ENCODE assay signal across 17 cellular contexts in the genomic region with DNA sequence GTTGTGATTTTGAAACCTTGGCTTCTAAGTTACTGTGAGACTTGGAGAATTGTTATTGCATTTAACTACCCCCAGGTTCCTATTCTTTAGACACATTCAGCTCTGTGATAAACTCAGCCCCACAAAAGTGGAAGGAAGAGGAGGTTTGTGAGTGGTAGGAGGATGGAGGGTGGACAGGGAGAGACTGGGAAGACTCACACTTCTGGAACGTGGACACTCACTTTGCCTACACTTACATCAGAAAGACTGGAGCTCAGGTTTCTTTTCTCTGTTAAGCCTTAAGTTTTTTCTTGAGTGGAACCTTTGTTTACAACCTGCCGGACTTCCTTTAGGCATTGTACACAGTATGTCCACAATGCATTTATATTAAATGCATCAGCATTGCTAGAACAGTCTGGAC.
DNase-seq lines count a peak whose midpoint lies in the region; ATAC-seq and TF ChIP-seq lines count a peak whose summit lies in the region.
"Had no signal": no experiment of that assay in that cellular context is flagged by ENCODE, and none has a peak within 500 bp of the region (broad histone marks: within the 10 kb centered on the region; RNA-seq: fewer than 3 reads in every experiment).

No MANE protein-coding gene starts in this region.

- H3K4me3 ChIP-seq in AG04450 (ENCODE audit: low read depth, low read length): no peak overlapping the region; the same call in 1 of the 2 replicates
- no peak overlapping the region for H3K4me3 ChIP-seq in breast epithelium
- H3K4me3 ChIP-seq in effector memory CD4-positive, alpha-beta T cell (ENCODE audit: insufficient read depth, low read depth, low read length, poor library complexity, severe bottlenecking): no peak overlapping the region
- H3K4me3 ChIP-seq: cardiac muscle cell, psoas muscle had no signal

- CTCF ChIA-PET in AG04450 (lab: Charles Lee): interaction anchor here (1.0 to 1.5 kb wide), 4 partner anchors 11 to 173 kb away, joined by 4 to 9 read pairs (median 4); no protein-coding TSS in a partner anchor
- CTCF ChIA-PET in activated naive CD4-positive, alpha-beta T cell treated with anti-CD3 and anti-CD28 coated beads for 36 hours (lab: Charles Lee): interaction anchor here (0.9 to 5.8 kb wide), 2 partner anchors 9 to 11 kb away, joined by 3 to 32 read pairs; no protein-coding TSS in a partner anchor

- intact Hi-C loops in breast epithelium (cut with DNase I; ENCODE audit: low total_unique reads): no loop called here
- intact Hi-C loops in activated naive CD4-positive, alpha-beta T cell treated with anti-CD3 and anti-CD28 coated beads for 36 hours (cut with micrococcal nuclease): no loop called here

- H3K4me1 ChIP-seq in breast epithelium: no peaks in the 10 kb centered on the region
- H3K4me1 ChIP-seq in effector memory CD4-positive, alpha-beta T cell (ENCODE audit: control insufficient read depth, insufficient read depth, low read length, poor library complexity, severe bottlenecking): no peaks in the 10 kb centered on the region
- H3K4me1 ChIP-seq: psoas muscle had no signal

- H3K36me3 ChIP-seq in breast epithelium: no peaks in the 10 kb centered on the region
- H3K36me3 ChIP-seq in effector memory CD4-positive, alpha-beta T cell (ENCODE audit: control insufficient read depth, insufficient read depth, low read length): no peaks in the 10 kb centered on the region
- H3K36me3 ChIP-seq: cardiac muscle cell had no signal

- DNase-seq in AG04450 (ENCODE audit: low read depth, low spot score): peak; percentile 72
- DNase-seq in HT1080 (ENCODE audit: low read depth): peak; percentile 48
- no peak for DNase-seq in breast epithelium (ENCODE audit: low spot score in 2 of 2)
- DNase-seq in islet precursor cell: peak; percentile 60
- DNase-seq in effector memory CD4-positive, alpha-beta T cell: no peak
- DNase-seq in activated naive CD4-positive, alpha-beta T cell treated with anti-CD3 and anti-CD28 coated beads for 36 hours: no peak
- DNase-seq in effector CD8-positive, alpha-beta T cell (lab: John Stamatoyannopoulos, UW): no peak
- DNase-seq: activated effector memory CD4-positive, alpha-beta T cell treated with Interleukin-2 at 50 U/mL for 16 hours; NCI-H1048; NCI-H345; PC-3; psoas muscle; stimulated activated CD4-positive, alpha-beta T cell treated with anti-CD3 and anti-CD28 coated beads, Interleukin-1b, Interleukin-23, amount 100 ng/mL, for 48 hours had no signal

- H3K4me3 Mint-ChIP-seq in activated naive CD4-positive, alpha-beta T cell treated with anti-CD3 and anti-CD28 coated beads for 36 hours: no peak overlapping the region
- H3K4me3 Mint-ChIP-seq: T-helper 2 cell treated with Interferon-gamma antibody and Interleukin-4, amounts not matched to agents 5 μg/mL and 100 μg/mL, for 36 hours; type B pancreatic cell had no signal

- no peak overlapping the region for H3K27ac Mint-ChIP-seq in activated naive CD4-positive, alpha-beta T cell treated with anti-CD3 and anti-CD28 coated beads for 36 hours
- H3K27ac Mint-ChIP-seq: T-helper 2 cell treated with Interferon-gamma antibody and Interleukin-4, amounts not matched to agents 5 μg/mL and 100 μg/mL, for 36 hours; type B pancreatic cell had no signal

- H3K36me3 Mint-ChIP-seq in activated naive CD4-positive, alpha-beta T cell treated with anti-CD3 and anti-CD28 coated beads for 36 hours (ENCODE audit: low read depth): no peaks in the 10 kb centered on the region
- H3K36me3 Mint-ChIP-seq: type B pancreatic cell had no signal

- no peaks in the 10 kb centered on the region for H3K9me3 Mint-ChIP-seq in activated naive CD4-positive, alpha-beta T cell treated with anti-CD3 and anti-CD28 coated beads for 36 hours
- H3K9me3 Mint-ChIP-seq: T-helper 2 cell treated with Interferon-gamma antibody and Interleukin-4, amounts not matched to agents 5 μg/mL and 100 μg/mL, for 36 hours; type B pancreatic cell had no signal

- H3K27me3 ChIP-seq in AG04450 (ENCODE audit: control insufficient read depth, insufficient read depth, low read length) (no peaks in the 10 kb centered on the region), breast epithelium (no peaks in the 10 kb centered on the region)
- H3K27me3 ChIP-seq in effector memory CD4-positive, alpha-beta T cell (replicated peaks; ENCODE audit: control insufficient read depth, insufficient read depth, low read length, poor library complexity, severe bottlenecking): no peaks in the 10 kb centered on the region
- H3K27me3 ChIP-seq: cardiac muscle cell had no signal

- H3K4me1 Mint-ChIP-seq in activated naive CD4-positive, alpha-beta T cell treated with anti-CD3 and anti-CD28 coated beads for 36 hours (ENCODE audit: low read depth): peaks cover 4% of the 10 kb centered on the region

- POLR2A ChIA-PET in AG04450 (lab: Yijun Ruan, JAX): no interaction called here

- no peak for ATAC-seq in GM21390 (IDR thresholded peaks at IDR 0.05; ENCODE audit: unreplicated experiment)
- ATAC-seq: PC-3, psoas muscle had no signal

- H3K27me3 Mint-ChIP-seq in activated naive CD4-positive, alpha-beta T cell treated with anti-CD3 and anti-CD28 coated beads for 36 hours (ENCODE audit: low read depth): peaks cover 1% of the 10 kb centered on the region
- H3K27me3 Mint-ChIP-seq: type B pancreatic cell had no signal

- no peak for TF ChIP-seq POLR2A in breast epithelium (IDR thresholded peaks at IDR 0.05)

- TF ChIP-seq CTCF in AG04450 (IDR thresholded peaks at IDR 0.05; ENCODE audit: low read depth, low read length) (no peak), breast epithelium (IDR thresholded peaks at IDR 0.05) (no peak)

- H3K9me3 ChIP-seq in AG04450 (ENCODE audit: control insufficient read depth, insufficient read depth, low read length) (no peaks in the 10 kb centered on the region), breast epithelium (no peaks in the 10 kb centered on the region)
- no peaks in the 10 kb centered on the region for H3K9me3 ChIP-seq in effector memory CD4-positive, alpha-beta T cell (ENCODE audit: control insufficient read depth, low read length)
- H3K9me3 ChIP-seq: psoas muscle had no signal

- H3K27ac ChIP-seq in AG04450 (ENCODE audit: low read depth, low read length) (peak overlapping the region; percentile 80), breast epithelium (peak overlapping the region; percentile 4 to 5)
- no peak overlapping the region for H3K27ac ChIP-seq in effector memory CD4-positive, alpha-beta T cell (ENCODE audit: insufficient read depth, low read length, poor library complexity, severe bottlenecking)
- H3K27ac ChIP-seq: cardiac muscle cell, psoas muscle had no signal

Comparison
In these comparisons a context has a peak if more than half of its experiments do, and no peak if none do; other contexts are left out.
1. DNase-seq: peak in AG04450 (single experiment), HT1080 (single experiment) and islet precursor cell (single experiment); none in breast epithelium (0 of 2), effector memory CD4-positive, alpha-beta T cell (0 of 3), activated naive CD4-positive, alpha-beta T cell treated with anti-CD3 and anti-CD28 coated beads for 36 hours (single experiment) and effector CD8-positive, alpha-beta T cell (single experiment).